Comparison of ENCODE assay signal across 12 cellular contexts in genomic region chr20:21832442-21833152, GRCh38.
"Had no signal": no experiment of that assay in that cellular context is flagged by ENCODE, and none has a peak within 500 bp of the region (broad histone marks: within the 10 kb centered on the region; RNA-seq: fewer than 3 reads in every experiment).

No MANE protein-coding gene starts in this region.

- H3K9me3 ChIP-seq: gastroesophageal sphincter, right atrium auricular region, tibial nerve had no signal

- H3K27ac ChIP-seq: gastroesophageal sphincter, right atrium auricular region, tibial nerve had no signal

- H3K27me3 Mint-ChIP-seq: activated naive CD8-positive, alpha-beta T cell treated with anti-CD3 and anti-CD28 coated beads, Interleukin-2, amount 50 U/mL, for 24 hours had no signal

- H3K27ac Mint-ChIP-seq: activated CD8-positive, alpha-beta T cell treated with anti-CD3 and anti-CD28 coated beads, Interleukin-2, amount 10 ng/mL, durations not matched to agents 7 days and 5 days; activated naive CD8-positive, alpha-beta T cell treated with anti-CD3 and anti-CD28 coated beads, Interleukin-2, amount 50 U/mL, for 24 hours; activated T-helper 1 cell treated with anti-CD3 and anti-CD28 coated beads, Interleukin-12 subunit alpha, Interleukin-12 subunit beta, Interleukin-2, Interleukin-4 antibody, amounts not matched to agents 30 ng/mL and 10 ng/mL and 1 ng/mL, durations not matched to agents 14 hours and 24 hours and 36 hours; T-helper 1 cell treated with Interleukin-12 subunit alpha and Interleukin-12 subunit beta and Interleukin-4 antibody, amounts not matched to agents 30 μg/mL and 1 μg/mL, for 36 hours had no signal

- H3K4me1 Mint-ChIP-seq: activated naive CD8-positive, alpha-beta T cell treated with anti-CD3 and anti-CD28 coated beads, Interleukin-2, amount 50 U/mL, for 24 hours had no signal

- H3K4me1 ChIP-seq: gastroesophageal sphincter, right atrium auricular region, tibial nerve had no signal

- H3K4me2 ChIP-seq: smooth muscle cell had no signal

- H3K36me3 ChIP-seq: gastroesophageal sphincter, right atrium auricular region, tibial nerve had no signal

- H3K9me3 Mint-ChIP-seq: T-helper 1 cell treated with Interleukin-12 subunit alpha and Interleukin-12 subunit beta and Interleukin-4 antibody, amounts not matched to agents 30 μg/mL and 1 μg/mL, for 36 hours had no signal

- H3K4me3 ChIP-seq: gastroesophageal sphincter, right atrium auricular region, smooth muscle cell, tibial nerve had no signal

- ATAC-seq: activated CD8-positive, alpha-beta T cell treated with anti-CD3 and anti-CD28 coated beads, Interleukin-2, amount 10 ng/mL, durations not matched to agents 7 days and 5 days; activated naive CD8-positive, alpha-beta T cell treated with anti-CD3 and anti-CD28 coated beads, Interleukin-2, amount 50 U/mL, for 24 hours; gastroesophageal sphincter; left ventricle myocardium superior had no signal

- H3K4me3 Mint-ChIP-seq: activated CD8-positive, alpha-beta T cell treated with anti-CD3 and anti-CD28 coated beads, Interleukin-2, amount 10 ng/mL, durations not matched to agents 7 days and 5 days; activated naive CD8-positive, alpha-beta T cell treated with anti-CD3 and anti-CD28 coated beads, Interleukin-2, amount 50 U/mL, for 24 hours; activated T-helper 1 cell treated with anti-CD3 and anti-CD28 coated beads, Interleukin-12 subunit alpha, Interleukin-12 subunit beta, Interleukin-2, Interleukin-4 antibody, amounts not matched to agents 30 ng/mL and 10 ng/mL and 1 ng/mL, durations not matched to agents 14 hours and 24 hours and 36 hours; T-helper 1 cell treated with Interleukin-12 subunit alpha and Interleukin-12 subunit beta and Interleukin-4 antibody, amounts not matched to agents 30 μg/mL and 1 μg/mL, for 36 hours had no signal

- DNase-seq: activated CD4-positive, alpha-beta T cell treated with anti-CD3 and anti-CD28 coated beads for 48 hours; activated CD8-positive, alpha-beta memory T cell treated with anti-CD3 and anti-CD28 coated beads, Interleukin-2, amount 50 U/mL, for 48 hours; activated CD8-positive, alpha-beta T cell treated with anti-CD3 and anti-CD28 coated beads, Interleukin-2, amount 10 ng/mL, durations not matched to agents 7 days and 5 days; activated naive CD4-positive, alpha-beta T cell treated with Interleukin-2 at 50 U/mL for 16 hours; activated naive CD8-positive, alpha-beta T cell treated with anti-CD3 and anti-CD28 coated beads, Interleukin-2, amount 50 U/mL, for 24 hours; left ventricle myocardium superior had no signal

- H3K27me3 ChIP-seq: right atrium auricular region, tibial nerve had no signal
